In the genomic region with DNA sequence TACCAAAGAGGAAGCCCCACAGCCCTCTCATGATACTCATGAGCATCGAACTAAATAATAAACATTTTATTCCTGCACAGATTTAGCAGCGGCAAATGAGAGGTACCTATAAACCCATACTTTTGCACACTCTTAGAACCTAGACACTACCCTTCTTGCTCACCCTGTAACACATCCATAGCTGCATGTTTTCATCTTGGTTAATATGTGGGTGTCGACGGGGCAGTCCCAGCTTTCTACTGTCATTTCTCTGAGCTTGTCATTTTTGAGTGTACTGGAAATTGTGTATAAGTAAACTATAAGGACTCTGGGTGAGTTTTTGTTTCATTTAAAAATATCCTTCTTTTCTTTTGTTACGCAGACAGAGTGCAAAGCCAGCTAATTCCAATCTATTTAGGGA, we compare ENCODE assay signal across 15 cellular contexts.
"Had no signal": no experiment of that assay in that cellular context is flagged by ENCODE, and none has a peak within 500 bp of the region (broad histone marks: within the 10 kb centered on the region; RNA-seq: fewer than 3 reads in every experiment).

No MANE protein-coding gene starts in this region.

- H3K27ac Mint-ChIP-seq: activated naive CD8-positive, alpha-beta T cell treated with anti-CD3 and anti-CD28 coated beads, Interleukin-2, amount 10 ng/mL, durations not matched to agents 7 days and 5 days; neural progenitor cell; type B pancreatic cell had no signal

- H3K36me3 Mint-ChIP-seq: naive B cell, neural progenitor cell, T-cell, type B pancreatic cell had no signal

- H3K27me3 Mint-ChIP-seq: naive B cell, T-cell had no signal

- H3K4me3 Mint-ChIP-seq: activated naive CD8-positive, alpha-beta T cell treated with anti-CD3 and anti-CD28 coated beads, Interleukin-2, amount 10 ng/mL, durations not matched to agents 7 days and 5 days; effector memory CD8-positive, alpha-beta T cell; neural progenitor cell; type B pancreatic cell had no signal

- ATAC-seq: body of pancreas; effector memory CD8-positive, alpha-beta T cell; left cardiac atrium; mucosa of descending colon; SK-N-SH treated with all-trans-retinoic acid at 6 μM for 48 hours; T-cell had no signal

- H3K4me1 Mint-ChIP-seq: neural progenitor cell had no signal

- H3K9me3 Mint-ChIP-seq: effector memory CD8-positive, alpha-beta T cell; neural progenitor cell; type B pancreatic cell had no signal

- DNase-seq: activated CD4-positive, CD25-positive, alpha-beta regulatory T cell treated with anti-CD3 and anti-CD28 coated beads, Interleukin-2, amount 50 U/mL, for 72 hours; activated naive CD8-positive, alpha-beta T cell treated with anti-CD3 and anti-CD28 coated beads, Interleukin-2, amount 10 ng/mL, durations not matched to agents 7 days and 5 days; body of pancreas; effector memory CD8-positive, alpha-beta T cell; foreskin fibroblast; left cardiac atrium; mesenchymal stem cell; mucosa of descending colon; naive B cell; SHP77 treated with DMSO at 0.1 percent for 48 hours; T-cell; T1000 had no signal
